ENCODE assay signal across 1 cellular context in the genomic region with DNA sequence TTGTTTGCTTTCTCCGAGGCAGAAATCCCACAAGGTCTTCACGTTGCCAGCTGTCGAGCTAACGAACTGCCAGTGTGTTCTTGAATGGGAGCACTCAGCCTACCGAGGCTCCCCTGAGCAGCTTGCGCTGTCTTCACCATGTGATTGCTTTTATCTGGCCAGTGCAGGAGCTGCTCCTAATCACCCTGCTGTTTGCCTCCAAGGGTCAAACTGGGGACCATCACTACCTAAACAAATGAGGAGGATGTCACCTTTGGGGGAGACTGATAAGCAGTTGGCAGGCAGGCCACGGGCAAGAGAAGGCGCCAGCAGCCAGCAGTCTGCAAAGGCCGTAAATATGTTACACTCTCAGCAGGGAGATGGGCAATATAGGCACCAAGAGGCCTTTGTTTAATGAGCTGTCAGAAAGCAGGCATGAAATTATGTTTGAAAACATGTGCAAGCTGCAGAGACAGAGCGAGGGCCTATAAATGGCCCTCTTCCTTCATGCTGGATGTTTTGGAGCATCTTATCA.
TF ChIP-seq lines count a peak whose summit lies in the region.

No MANE protein-coding gene starts in this region.

TF ChIP-seq in HEK293, 187 proteins besides CTCF, POLR2A, EP300 and RAD21 (continued from another document):
- TF ChIP-seq ZNF26 (tag by site-specific recombination; IDR thresholded peaks at IDR 0.05) (no peak), ZNF560 (tag by site-specific recombination; IDR thresholded peaks at IDR 0.05; ENCODE audit: borderline replicate concordance) (no peak), ZNF132 (tag by site-specific recombination; IDR thresholded peaks at IDR 0.05; ENCODE audit: borderline replicate concordance) (no peak), ZNF473 (tag by site-specific recombination; IDR thresholded peaks at IDR 0.05) (no peak), KLF10 (tag by site-specific recombination; IDR thresholded peaks at IDR 0.05) (no peak), YY1 (tag by site-specific recombination; IDR thresholded peaks at IDR 0.05) (no peak), ZNF747 (tag by site-specific recombination; IDR thresholded peaks at IDR 0.05) (no peak), ZNF514 (tag by site-specific recombination; IDR thresholded peaks at IDR 0.05) (no peak), ZNF121 (tag by site-specific recombination; IDR thresholded peaks at IDR 0.05) (no peak), ZNF202 (tag by site-specific recombination; IDR thresholded peaks at IDR 0.05; ENCODE audit: borderline replicate concordance) (no peak), RBAK (tag by site-specific recombination; IDR thresholded peaks at IDR 0.05) (no peak), ZNF610 (tag by site-specific recombination; IDR thresholded peaks at IDR 0.05; ENCODE audit: borderline replicate concordance) (no peak), FEZF1 (tag by site-specific recombination; IDR thresholded peaks at IDR 0.05) (peak; percentile 62; the same call in 1 of the 2 replicates), ZNF626 (tag by site-specific recombination; IDR thresholded peaks at IDR 0.05) (no peak), ZNF623 (tag by site-specific recombination; IDR thresholded peaks at IDR 0.05) (no peak), ZNF658 (tag by site-specific recombination; IDR thresholded peaks at IDR 0.05) (no peak), GLI2 (tag by site-specific recombination; IDR thresholded peaks at IDR 0.05; ENCODE audit: borderline replicate concordance, low read depth) (no peak), ZBTB17 (tag by site-specific recombination; IDR thresholded peaks at IDR 0.05) (0 out of 2 replicates have a peak, but pooled peaks have one; percentile 18), ZIC2 (tag by site-specific recombination; IDR thresholded peaks at IDR 0.05) (peak; percentile 91), MEIS1 (CRISPR knock-in tag; IDR thresholded peaks at IDR 0.05; ENCODE audit: borderline replicate concordance) (no peak)
- TF ChIP-seq, protein P1, sequence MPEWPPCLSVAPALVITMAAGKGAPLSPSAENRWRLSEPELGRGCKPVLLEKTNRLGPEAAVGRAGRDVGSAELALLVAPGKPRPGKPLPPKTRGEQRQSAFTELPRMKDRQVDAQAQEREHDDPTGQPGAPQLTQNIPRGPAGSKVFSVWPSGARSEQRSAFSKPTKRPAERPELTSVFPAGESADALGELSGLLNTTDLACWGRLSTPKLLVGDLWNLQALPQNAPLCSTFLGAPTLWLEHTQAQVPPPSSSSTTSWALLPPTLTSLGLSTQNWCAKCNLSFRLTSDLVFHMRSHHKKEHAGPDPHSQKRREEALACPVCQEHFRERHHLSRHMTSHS (tag by site-specific recombination; IDR thresholded peaks at IDR 0.05) = no peak
- TF ChIP-seq, protein P2, sequence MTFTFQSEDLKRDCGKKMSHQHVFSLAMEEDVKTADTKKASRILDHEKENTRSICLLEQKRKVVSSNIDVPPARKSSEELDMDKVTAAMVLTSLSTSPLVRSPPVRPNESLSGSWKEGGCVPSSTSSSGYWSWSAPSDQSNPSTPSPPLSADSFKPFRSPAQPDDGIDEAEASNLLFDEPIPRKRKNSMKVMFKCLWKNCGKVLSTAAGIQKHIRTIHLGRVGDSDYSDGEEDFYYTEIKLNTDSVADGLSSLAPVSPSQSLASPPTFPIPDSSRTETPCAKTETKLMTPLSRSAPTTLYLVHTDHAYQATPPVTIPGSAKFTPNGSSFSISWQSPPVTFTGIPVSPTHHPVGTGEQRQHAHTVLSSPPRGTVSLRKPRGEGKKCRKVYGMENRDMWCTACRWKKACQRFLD (tag by site-specific recombination; IDR thresholded peaks at IDR 0.05) = no peak
- TF ChIP-seq, protein P3, sequence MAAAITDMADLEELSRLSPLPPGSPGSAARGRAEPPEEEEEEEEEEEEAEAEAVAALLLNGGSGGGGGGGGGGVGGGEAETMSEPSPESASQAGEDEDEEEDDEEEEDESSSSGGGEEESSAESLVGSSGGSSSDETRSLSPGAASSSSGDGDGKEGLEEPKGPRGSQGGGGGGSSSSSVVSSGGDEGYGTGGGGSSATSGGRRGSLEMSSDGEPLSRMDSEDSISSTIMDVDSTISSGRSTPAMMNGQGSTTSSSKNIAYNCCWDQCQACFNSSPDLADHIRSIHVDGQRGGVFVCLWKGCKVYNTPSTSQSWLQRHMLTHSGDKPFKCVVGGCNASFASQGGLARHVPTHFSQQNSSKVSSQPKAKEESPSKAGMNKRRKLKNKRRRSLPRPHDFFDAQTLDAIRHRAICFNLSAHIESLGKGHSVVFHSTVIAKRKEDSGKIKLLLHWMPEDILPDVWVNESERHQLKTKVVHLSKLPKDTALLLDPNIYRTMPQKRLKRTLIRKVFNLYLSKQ (tag by site-specific recombination; IDR thresholded peaks at IDR 0.05; ENCODE audit: borderline replicate concordance) = no peak
